Comparison of ENCODE assay signal across 1 cellular context in genomic region chr17:41404024-41404651, GRCh38.
TF ChIP-seq lines count a peak whose summit lies in the region.

No MANE protein-coding gene starts in this region.

TF ChIP-seq in HepG2, 621 proteins besides CTCF, POLR2A, EP300 and RAD21 (continues in another document):
- TF ChIP-seq RBFOX2 (IDR thresholded peaks at IDR 0.05; ENCODE audit: low read depth, low read length) (no peak), FOSL1 (CRISPR knock-in tag; IDR thresholded peaks at IDR 0.05; ENCODE audit: borderline replicate concordance) (peak; percentile 87), ZNF17 (CRISPR knock-in tag; IDR thresholded peaks at IDR 0.05) (no peak), YEATS2 (CRISPR knock-in tag; IDR thresholded peaks at IDR 0.05; ENCODE audit: borderline replicate concordance) (no peak), NFKBIZ (CRISPR knock-in tag; IDR thresholded peaks at IDR 0.05) (no peak), CC2D1A (CRISPR knock-in tag; IDR thresholded peaks at IDR 0.05) (no peak), KAT8 (CRISPR knock-in tag; IDR thresholded peaks at IDR 0.05) (no peak; the same call in 1 of the 2 replicates), TCF7 (IDR thresholded peaks at IDR 0.05; ENCODE audit: low read depth) (peak; percentile 91), TOPORS (CRISPR knock-in tag; IDR thresholded peaks at IDR 0.05) (no peak), NRL (CRISPR knock-in tag; IDR thresholded peaks at IDR 0.05; ENCODE audit: borderline replicate concordance) (no peak), SKI (IDR thresholded peaks at IDR 0.05; ENCODE audit: partially characterized antibody) (no peak), MZF1 (CRISPR knock-in tag; IDR thresholded peaks at IDR 0.05; ENCODE audit: borderline replicate concordance) (no peak), DZIP1 (CRISPR knock-in tag; IDR thresholded peaks at IDR 0.05) (no peak), TBL1XR1 (IDR thresholded peaks at IDR 0.05; ENCODE audit: borderline replicate concordance, low read length, partially characterized antibody) (no peak), MBD4 (IDR thresholded peaks at IDR 0.05; ENCODE audit: borderline replicate concordance, low read length) (peak; percentile 54; the same call in 1 of the 2 replicates), CREM (IDR thresholded peaks at IDR 0.05) (peak; percentile 62; the same call in 1 of the 2 replicates), CREM (CRISPR knock-in tag; IDR thresholded peaks at IDR 0.05) (no peak), ZBTB21 (CRISPR knock-in tag; IDR thresholded peaks at IDR 0.05) (peak; percentile 68; the same call in 1 of the 2 replicates), ZNF550 (CRISPR knock-in tag; IDR thresholded peaks at IDR 0.05; ENCODE audit: borderline replicate concordance) (no peak), ZNF672 (CRISPR knock-in tag; IDR thresholded peaks at IDR 0.05) (no peak), ZSCAN25 (CRISPR knock-in tag; IDR thresholded peaks at IDR 0.05) (no peak), ZNF3 (CRISPR knock-in tag; IDR thresholded peaks at IDR 0.05) (no peak), ZFP36L1 (CRISPR knock-in tag; IDR thresholded peaks at IDR 0.05) (no peak), FOXP1 (IDR thresholded peaks at IDR 0.05) (no peak), FOXP1 (CRISPR knock-in tag; IDR thresholded peaks at IDR 0.05) (0 out of 2 replicates have a peak, but pooled peaks have one; percentile 41), ISL2 (CRISPR knock-in tag; IDR thresholded peaks at IDR 0.05) (peak; percentile 56), NR2F6 (IDR thresholded peaks at IDR 0.05) (peak; percentile 80), NR2F6 (CRISPR knock-in tag; IDR thresholded peaks at IDR 0.05) (peak; percentile 63; the same call in 1 of the 2 replicates), SIN3B (IDR thresholded peaks at IDR 0.05; ENCODE audit: low read length) (no peak), CEBPB (IDR thresholded peaks at IDR 0.05; ENCODE audit: borderline replicate concordance, low read depth, low read length) (peak; percentile 73), SSRP1 (CRISPR knock-in tag; IDR thresholded peaks at IDR 0.05) (no peak), MAFG (CRISPR knock-in tag; IDR thresholded peaks at IDR 0.05) (no peak), NR2F1 (CRISPR knock-in tag; IDR thresholded peaks at IDR 0.05) (peak; percentile 75 to 86; a peak in 3 of 4 replicates), ZNF83 (CRISPR knock-in tag; IDR thresholded peaks at IDR 0.05; ENCODE audit: borderline replicate concordance) (no peak), JUND (CRISPR knock-in tag; IDR thresholded peaks at IDR 0.05) (peak; percentile 30; the same call in 1 of the 2 replicates), ZNF768 (CRISPR knock-in tag; IDR thresholded peaks at IDR 0.05) (no peak), TFDP1 (CRISPR knock-in tag; IDR thresholded peaks at IDR 0.05; ENCODE audit: borderline replicate concordance) (no peak), MATR3 (CRISPR knock-in tag; IDR thresholded peaks at IDR 0.05) (no peak), ATF3 (CRISPR knock-in tag; IDR thresholded peaks at IDR 0.05) (peak; percentile 69; the same call in 1 of the 2 replicates), NKX3-1 (CRISPR knock-in tag; IDR thresholded peaks at IDR 0.05) (no peak), ZNF710 (CRISPR knock-in tag; IDR thresholded peaks at IDR 0.05; ENCODE audit: borderline replicate concordance) (no peak), SOX13 (IDR thresholded peaks at IDR 0.05) (peak; percentile 88), SOX13 (CRISPR knock-in tag; conservative IDR thresholded peaks at IDR 0.05 in 1 of 2, IDR thresholded peaks at IDR 0.05 in 1 of 2) (peak in 1 of 2 experiments; percentile 91; a peak in 2 of 4 replicates), ARID5B (CRISPR knock-in tag; IDR thresholded peaks at IDR 0.05) (peak; percentile 79), FIP1L1 (IDR thresholded peaks at IDR 0.05; ENCODE audit: borderline replicate concordance, insufficient read depth, low read depth, low read length) (no peak), SRSF4 (IDR thresholded peaks at IDR 0.05; ENCODE audit: low read depth, low read length, poor library complexity, severe bottlenecking) (no peak), ZNF251 (CRISPR knock-in tag; IDR thresholded peaks at IDR 0.05) (no peak), ZNF253 (CRISPR knock-in tag; IDR thresholded peaks at IDR 0.05; ENCODE audit: borderline replicate concordance) (no peak), CREB1 (IDR thresholded peaks at IDR 0.05) (no peak), CREB1 (CRISPR knock-in tag; IDR thresholded peaks at IDR 0.05) (peak; percentile 70), SRSF9 (IDR thresholded peaks at IDR 0.05; ENCODE audit: borderline replicate concordance, insufficient read depth, low read depth, low read length, poor library complexity, severe bottlenecking) (no peak), NR2F2 (IDR thresholded peaks at IDR 0.05; ENCODE audit: borderline replicate concordance, low read depth) (peak; percentile 70), GABPA (IDR thresholded peaks at IDR 0.05; ENCODE audit: low read depth, low read length) (no peak), GABPA (CRISPR knock-in tag; IDR thresholded peaks at IDR 0.05; ENCODE audit: low read depth) (no peak), CBX2 (IDR thresholded peaks at IDR 0.05; ENCODE audit: low read depth, low read length) (no peak), CBX2 (CRISPR knock-in tag; IDR thresholded peaks at IDR 0.05; ENCODE audit: low read depth) (no peak)
- TF ChIP-seq, protein P1, sequence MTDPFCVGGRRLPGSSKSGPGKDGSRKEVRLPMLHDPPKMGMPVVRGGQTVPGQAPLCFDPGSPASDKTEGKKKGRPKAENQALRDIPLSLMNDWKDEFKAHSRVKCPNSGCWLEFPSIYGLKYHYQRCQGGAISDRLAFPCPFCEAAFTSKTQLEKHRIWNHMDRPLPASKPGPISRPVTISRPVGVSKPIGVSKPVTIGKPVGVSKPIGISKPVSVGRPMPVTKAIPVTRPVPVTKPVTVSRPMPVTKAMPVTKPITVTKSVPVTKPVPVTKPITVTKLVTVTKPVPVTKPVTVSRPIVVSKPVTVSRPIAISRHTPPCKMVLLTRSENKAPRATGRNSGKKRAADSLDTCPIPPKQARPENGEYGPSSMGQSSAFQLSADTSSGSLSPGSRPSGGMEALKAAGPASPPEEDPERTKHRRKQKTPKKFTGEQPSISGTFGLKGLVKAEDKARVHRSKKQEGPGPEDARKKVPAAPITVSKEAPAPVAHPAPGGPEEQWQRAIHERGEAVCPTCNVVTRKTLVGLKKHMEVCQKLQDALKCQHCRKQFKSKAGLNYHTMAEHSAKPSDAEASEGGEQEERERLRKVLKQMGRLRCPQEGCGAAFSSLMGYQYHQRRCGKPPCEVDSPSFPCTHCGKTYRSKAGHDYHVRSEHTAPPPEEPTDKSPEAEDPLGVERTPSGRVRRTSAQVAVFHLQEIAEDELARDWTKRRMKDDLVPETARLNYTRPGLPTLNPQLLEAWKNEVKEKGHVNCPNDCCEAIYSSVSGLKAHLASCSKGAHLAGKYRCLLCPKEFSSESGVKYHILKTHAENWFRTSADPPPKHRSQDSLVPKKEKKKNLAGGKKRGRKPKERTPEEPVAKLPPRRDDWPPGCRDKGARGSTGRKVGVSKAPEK (CRISPR knock-in tag; IDR thresholded peaks at IDR 0.05; ENCODE audit: borderline replicate concordance) = no peak
- TF ChIP-seq, protein P2, sequence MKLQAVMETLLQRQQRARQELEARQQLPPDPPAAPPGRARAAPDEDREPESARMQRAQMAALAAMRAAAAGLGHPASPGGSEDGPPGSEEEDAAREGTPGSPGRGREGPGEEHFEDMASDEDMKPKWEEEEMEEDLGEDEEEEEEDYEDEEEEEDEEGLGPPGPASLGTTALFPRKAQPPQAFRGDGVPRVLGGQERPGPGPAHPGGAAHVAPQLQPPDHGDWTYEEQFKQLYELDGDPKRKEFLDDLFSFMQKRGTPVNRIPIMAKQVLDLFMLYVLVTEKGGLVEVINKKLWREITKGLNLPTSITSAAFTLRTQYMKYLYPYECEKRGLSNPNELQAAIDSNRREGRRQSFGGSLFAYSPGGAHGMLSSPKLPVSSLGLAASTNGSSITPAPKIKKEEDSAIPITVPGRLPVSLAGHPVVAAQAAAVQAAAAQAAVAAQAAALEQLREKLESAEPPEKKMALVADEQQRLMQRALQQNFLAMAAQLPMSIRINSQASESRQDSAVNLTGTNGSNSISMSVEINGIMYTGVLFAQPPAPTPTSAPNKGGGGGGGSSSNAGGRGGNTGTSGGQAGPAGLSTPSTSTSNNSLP (IDR thresholded peaks at IDR 0.05; ENCODE audit: low read depth, low read length) = peak; percentile 39; the same call in 1 of the 2 replicates
- TF ChIP-seq, protein P3, sequence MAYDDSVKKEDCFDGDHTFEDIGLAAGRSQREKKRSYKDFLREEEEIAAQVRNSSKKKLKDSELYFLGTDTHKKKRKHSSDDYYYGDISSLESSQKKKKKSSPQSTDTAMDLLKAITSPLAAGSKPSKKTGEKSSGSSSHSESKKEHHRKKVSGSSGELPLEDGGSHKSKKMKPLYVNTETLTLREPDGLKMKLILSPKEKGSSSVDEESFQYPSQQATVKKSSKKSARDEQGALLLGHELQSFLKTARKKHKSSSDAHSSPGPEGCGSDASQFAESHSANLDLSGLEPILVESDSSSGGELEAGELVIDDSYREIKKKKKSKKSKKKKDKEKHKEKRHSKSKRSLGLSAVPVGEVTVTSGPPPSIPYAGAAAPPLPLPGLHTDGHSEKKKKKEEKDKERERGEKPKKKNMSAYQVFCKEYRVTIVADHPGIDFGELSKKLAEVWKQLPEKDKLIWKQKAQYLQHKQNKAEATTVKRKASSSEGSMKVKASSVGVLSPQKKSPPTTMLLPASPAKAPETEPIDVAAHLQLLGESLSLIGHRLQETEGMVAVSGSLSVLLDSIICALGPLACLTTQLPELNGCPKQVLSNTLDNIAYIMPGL (CRISPR knock-in tag; IDR thresholded peaks at IDR 0.05; ENCODE audit: borderline replicate concordance in 1 of 2, low read depth in 1 of 2) = no peak
